Comparison of ENCODE assay signal across 1 cellular context in the genomic region with DNA sequence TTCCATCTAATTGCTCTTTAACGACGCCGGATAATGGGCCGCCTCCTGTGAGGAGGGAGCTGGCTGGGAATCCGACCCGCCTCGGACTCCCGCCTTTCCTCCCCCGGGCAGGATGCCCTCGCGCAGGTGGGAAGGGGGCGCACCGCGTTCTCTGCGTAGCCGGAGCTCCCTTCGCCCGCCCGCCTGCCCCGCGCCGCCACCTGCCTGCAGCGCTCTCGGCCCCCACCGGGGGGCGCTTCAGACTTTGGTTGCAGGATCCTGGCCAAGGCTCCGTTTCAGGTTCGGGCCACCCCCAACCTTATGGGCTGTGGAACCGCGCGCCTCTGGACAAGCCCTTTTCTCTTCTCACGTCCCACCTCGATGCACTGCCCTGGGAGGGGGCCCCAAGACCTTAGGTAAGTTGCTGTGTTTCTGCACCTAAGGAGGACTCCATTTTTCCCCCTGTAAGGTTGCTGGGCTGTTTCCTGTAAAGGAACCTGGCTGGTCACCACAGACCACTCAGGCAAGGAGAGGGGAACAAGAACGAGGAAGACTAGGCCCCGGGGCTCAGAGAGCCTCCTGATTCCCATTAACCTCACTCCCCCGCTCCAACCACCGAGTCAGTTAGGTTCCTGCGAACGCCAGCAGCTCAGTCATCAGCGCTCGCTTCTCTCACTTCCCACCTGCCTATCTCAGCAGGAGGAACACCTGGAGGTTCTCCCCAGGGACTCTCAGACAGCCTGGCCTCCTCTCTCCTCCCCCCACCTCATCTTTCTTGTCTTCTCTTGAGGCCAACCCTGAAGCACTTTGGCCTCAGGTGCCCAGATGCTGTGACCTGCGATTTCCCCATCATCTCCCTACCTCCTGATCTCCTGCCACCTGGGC.
TF ChIP-seq lines count a peak whose summit lies in the region.

No MANE protein-coding gene starts in this region.

TF ChIP-seq in HEK293, 187 proteins besides CTCF, POLR2A, EP300 and RAD21 (continued from another document and continues in another):
- TF ChIP-seq, protein P1, sequence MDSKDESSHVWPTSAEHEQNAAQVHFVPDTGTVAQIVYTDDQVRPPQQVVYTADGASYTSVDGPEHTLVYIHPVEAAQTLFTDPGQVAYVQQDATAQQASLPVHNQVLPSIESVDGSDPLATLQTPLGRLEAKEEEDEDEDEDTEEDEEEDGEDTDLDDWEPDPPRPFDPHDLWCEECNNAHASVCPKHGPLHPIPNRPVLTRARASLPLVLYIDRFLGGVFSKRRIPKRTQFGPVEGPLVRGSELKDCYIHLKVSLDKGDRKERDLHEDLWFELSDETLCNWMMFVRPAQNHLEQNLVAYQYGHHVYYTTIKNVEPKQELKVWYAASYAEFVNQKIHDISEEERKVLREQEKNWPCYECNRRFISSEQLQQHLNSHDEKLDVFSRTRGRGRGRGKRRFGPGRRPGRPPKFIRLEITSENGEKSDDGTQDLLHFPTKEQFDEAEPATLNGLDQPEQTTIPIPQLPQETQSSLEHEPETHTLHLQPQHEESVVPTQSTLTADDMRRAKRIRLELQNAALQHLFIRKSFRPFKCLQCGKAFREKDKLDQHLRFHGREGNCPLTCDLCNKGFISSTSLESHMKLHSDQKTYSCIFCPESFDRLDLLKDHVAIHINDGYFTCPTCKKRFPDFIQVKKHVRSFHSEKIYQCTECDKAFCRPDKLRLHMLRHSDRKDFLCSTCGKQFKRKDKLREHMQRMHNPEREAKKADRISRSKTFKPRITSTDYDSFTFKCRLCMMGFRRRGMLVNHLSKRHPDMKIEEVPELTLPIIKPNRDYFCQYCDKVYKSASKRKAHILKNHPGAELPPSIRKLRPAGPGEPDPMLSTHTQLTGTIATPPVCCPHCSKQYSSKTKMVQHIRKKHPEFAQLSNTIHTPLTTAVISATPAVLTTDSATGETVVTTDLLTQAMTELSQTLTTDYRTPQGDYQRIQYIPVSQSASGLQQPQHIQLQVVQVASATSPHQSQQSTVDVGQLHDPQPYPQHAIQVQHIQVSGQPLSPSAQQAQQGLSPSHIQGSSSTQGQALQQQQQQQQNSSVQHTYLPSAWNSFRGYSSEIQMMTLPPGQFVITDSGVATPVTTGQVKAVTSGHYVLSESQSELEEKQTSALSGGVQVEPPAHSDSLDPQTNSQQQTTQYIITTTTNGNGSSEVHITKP (tag by site-specific recombination; IDR thresholded peaks at IDR 0.05), result peak; percentile 75
- TF ChIP-seq ZNF16 (tag by site-specific recombination; IDR thresholded peaks at IDR 0.05; ENCODE audit: low read depth) (no peak), ZNF629 (tag by site-specific recombination; IDR thresholded peaks at IDR 0.05) (no peak; the same call in 1 of the 2 replicates), ZNF174 (tag by site-specific recombination; IDR thresholded peaks at IDR 0.05) (no peak), ZBTB20 (tag by site-specific recombination; IDR thresholded peaks at IDR 0.05) (no peak), ZNF624 (tag by site-specific recombination; IDR thresholded peaks at IDR 0.05) (no peak), ZBTB8A (tag by site-specific recombination; IDR thresholded peaks at IDR 0.05) (peak; percentile 74), KLF7 (tag by site-specific recombination; IDR thresholded peaks at IDR 0.05; ENCODE audit: borderline replicate concordance) (no peak), ZNF423 (tag by site-specific recombination; IDR thresholded peaks at IDR 0.05) (no peak), RBAK (tag by site-specific recombination; IDR thresholded peaks at IDR 0.05) (no peak), ZNF621 (tag by site-specific recombination; IDR thresholded peaks at IDR 0.05) (no peak), ZNF404 (tag by site-specific recombination; IDR thresholded peaks at IDR 0.05) (no peak), ZNF146 (tag by site-specific recombination; IDR thresholded peaks at IDR 0.05) (no peak), EGR2 (tag by site-specific recombination; IDR thresholded peaks at IDR 0.05; ENCODE audit: low read depth) (peak; percentile 65), ZNF24 (tag by site-specific recombination; IDR thresholded peaks at IDR 0.05) (no peak), SCRT1 (tag by site-specific recombination; IDR thresholded peaks at IDR 0.05; ENCODE audit: borderline replicate concordance) (no peak), ZNF843 (tag by site-specific recombination; IDR thresholded peaks at IDR 0.05) (no peak), ZNF140 (tag by site-specific recombination; IDR thresholded peaks at IDR 0.05) (no peak), ZNF292 (tag by site-specific recombination; IDR thresholded peaks at IDR 0.05; ENCODE audit: borderline replicate concordance, low read depth) (no peak), ZNF354C (tag by site-specific recombination; IDR thresholded peaks at IDR 0.05; ENCODE audit: borderline replicate concordance, low read depth) (no peak), ZNF169 (tag by site-specific recombination; IDR thresholded peaks at IDR 0.05) (no peak), GFI1B (tag by site-specific recombination; IDR thresholded peaks at IDR 0.05) (no peak), ZNF555 (tag by site-specific recombination; conservative IDR thresholded peaks at IDR 0.05) (no peak), ZNF221 (tag by site-specific recombination; IDR thresholded peaks at IDR 0.05; ENCODE audit: borderline replicate concordance) (no peak), GLI4 (tag by site-specific recombination; IDR thresholded peaks at IDR 0.05) (no peak), ZNF37A (tag by site-specific recombination; IDR thresholded peaks at IDR 0.05) (no peak), ZNF658 (tag by site-specific recombination; IDR thresholded peaks at IDR 0.05) (no peak)
- TF ChIP-seq, protein P2, sequence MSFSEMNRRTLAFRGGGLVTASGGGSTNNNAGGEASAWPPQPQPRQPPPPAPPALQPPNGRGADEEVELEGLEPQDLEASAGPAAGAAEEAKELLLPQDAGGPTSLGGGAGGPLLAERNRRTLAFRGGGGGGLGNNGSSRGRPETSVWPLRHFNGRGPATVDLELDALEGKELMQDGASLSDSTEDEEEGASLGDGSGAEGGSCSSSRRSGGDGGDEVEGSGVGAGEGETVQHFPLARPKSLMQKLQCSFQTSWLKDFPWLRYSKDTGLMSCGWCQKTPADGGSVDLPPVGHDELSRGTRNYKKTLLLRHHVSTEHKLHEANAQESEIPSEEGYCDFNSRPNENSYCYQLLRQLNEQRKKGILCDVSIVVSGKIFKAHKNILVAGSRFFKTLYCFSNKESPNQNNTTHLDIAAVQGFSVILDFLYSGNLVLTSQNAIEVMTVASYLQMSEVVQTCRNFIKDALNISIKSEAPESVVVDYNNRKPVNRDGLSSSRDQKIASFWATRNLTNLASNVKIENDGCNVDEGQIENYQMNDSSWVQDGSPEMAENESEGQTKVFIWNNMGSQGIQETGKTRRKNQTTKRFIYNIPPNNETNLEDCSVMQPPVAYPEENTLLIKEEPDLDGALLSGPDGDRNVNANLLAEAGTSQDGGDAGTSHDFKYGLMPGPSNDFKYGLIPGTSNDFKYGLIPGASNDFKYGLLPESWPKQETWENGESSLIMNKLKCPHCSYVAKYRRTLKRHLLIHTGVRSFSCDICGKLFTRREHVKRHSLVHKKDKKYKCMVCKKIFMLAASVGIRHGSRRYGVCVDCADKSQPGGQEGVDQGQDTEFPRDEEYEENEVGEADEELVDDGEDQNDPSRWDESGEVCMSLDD (tag by site-specific recombination; IDR thresholded peaks at IDR 0.05), result no peak
- TF ChIP-seq, protein P3, sequence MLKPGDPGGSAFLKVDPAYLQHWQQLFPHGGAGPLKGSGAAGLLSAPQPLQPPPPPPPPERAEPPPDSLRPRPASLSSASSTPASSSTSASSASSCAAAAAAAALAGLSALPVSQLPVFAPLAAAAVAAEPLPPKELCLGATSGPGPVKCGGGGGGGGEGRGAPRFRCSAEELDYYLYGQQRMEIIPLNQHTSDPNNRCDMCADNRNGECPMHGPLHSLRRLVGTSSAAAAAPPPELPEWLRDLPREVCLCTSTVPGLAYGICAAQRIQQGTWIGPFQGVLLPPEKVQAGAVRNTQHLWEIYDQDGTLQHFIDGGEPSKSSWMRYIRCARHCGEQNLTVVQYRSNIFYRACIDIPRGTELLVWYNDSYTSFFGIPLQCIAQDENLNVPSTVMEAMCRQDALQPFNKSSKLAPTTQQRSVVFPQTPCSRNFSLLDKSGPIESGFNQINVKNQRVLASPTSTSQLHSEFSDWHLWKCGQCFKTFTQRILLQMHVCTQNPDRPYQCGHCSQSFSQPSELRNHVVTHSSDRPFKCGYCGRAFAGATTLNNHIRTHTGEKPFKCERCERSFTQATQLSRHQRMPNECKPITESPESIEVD (tag by site-specific recombination; IDR thresholded peaks at IDR 0.05), result no peak
- TF ChIP-seq, protein P4, sequence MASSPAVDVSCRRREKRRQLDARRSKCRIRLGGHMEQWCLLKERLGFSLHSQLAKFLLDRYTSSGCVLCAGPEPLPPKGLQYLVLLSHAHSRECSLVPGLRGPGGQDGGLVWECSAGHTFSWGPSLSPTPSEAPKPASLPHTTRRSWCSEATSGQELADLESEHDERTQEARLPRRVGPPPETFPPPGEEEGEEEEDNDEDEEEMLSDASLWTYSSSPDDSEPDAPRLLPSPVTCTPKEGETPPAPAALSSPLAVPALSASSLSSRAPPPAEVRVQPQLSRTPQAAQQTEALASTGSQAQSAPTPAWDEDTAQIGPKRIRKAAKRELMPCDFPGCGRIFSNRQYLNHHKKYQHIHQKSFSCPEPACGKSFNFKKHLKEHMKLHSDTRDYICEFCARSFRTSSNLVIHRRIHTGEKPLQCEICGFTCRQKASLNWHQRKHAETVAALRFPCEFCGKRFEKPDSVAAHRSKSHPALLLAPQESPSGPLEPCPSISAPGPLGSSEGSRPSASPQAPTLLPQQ (tag by site-specific recombination; IDR thresholded peaks at IDR 0.05), result 0 out of 2 replicates have a peak, but pooled peaks have one; percentile 46
- TF ChIP-seq, protein P5, sequence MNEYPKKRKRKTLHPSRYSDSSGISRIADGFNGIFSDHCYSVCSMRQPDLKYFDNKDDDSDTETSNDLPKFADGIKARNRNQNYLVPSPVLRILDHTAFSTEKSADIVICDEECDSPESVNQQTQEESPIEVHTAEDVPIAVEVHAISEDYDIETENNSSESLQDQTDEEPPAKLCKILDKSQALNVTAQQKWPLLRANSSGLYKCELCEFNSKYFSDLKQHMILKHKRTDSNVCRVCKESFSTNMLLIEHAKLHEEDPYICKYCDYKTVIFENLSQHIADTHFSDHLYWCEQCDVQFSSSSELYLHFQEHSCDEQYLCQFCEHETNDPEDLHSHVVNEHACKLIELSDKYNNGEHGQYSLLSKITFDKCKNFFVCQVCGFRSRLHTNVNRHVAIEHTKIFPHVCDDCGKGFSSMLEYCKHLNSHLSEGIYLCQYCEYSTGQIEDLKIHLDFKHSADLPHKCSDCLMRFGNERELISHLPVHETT (tag by site-specific recombination; IDR thresholded peaks at IDR 0.05), result no peak
- TF ChIP-seq, protein P6, sequence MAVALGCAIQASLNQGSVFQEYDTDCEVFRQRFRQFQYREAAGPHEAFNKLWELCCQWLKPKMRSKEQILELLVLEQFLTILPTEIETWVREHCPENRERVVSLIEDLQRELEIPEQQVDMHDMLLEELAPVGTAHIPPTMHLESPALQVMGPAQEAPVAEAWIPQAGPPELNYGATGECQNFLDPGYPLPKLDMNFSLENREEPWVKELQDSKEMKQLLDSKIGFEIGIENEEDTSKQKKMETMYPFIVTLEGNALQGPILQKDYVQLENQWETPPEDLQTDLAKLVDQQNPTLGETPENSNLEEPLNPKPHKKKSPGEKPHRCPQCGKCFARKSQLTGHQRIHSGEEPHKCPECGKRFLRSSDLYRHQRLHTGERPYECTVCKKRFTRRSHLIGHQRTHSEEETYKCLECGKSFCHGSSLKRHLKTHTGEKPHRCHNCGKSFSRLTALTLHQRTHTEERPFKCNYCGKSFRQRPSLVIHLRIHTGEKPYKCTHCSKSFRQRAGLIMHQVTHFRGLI (tag by site-specific recombination; IDR thresholded peaks at IDR 0.05), result no peak
- TF ChIP-seq, protein P7, sequence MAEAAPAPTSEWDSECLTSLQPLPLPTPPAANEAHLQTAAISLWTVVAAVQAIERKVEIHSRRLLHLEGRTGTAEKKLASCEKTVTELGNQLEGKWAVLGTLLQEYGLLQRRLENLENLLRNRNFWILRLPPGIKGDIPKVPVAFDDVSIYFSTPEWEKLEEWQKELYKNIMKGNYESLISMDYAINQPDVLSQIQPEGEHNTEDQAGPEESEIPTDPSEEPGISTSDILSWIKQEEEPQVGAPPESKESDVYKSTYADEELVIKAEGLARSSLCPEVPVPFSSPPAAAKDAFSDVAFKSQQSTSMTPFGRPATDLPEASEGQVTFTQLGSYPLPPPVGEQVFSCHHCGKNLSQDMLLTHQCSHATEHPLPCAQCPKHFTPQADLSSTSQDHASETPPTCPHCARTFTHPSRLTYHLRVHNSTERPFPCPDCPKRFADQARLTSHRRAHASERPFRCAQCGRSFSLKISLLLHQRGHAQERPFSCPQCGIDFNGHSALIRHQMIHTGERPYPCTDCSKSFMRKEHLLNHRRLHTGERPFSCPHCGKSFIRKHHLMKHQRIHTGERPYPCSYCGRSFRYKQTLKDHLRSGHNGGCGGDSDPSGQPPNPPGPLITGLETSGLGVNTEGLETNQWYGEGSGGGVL (tag by site-specific recombination; IDR thresholded peaks at IDR 0.05), result peak; percentile 73
- TF ChIP-seq, protein P8, sequence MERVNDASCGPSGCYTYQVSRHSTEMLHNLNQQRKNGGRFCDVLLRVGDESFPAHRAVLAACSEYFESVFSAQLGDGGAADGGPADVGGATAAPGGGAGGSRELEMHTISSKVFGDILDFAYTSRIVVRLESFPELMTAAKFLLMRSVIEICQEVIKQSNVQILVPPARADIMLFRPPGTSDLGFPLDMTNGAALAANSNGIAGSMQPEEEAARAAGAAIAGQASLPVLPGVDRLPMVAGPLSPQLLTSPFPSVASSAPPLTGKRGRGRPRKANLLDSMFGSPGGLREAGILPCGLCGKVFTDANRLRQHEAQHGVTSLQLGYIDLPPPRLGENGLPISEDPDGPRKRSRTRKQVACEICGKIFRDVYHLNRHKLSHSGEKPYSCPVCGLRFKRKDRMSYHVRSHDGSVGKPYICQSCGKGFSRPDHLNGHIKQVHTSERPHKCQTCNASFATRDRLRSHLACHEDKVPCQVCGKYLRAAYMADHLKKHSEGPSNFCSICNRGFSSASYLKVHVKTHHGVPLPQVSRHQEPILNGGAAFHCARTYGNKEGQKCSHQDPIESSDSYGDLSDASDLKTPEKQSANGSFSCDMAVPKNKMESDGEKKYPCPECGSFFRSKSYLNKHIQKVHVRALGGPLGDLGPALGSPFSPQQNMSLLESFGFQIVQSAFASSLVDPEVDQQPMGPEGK (tag by site-specific recombination; IDR thresholded peaks at IDR 0.05), result peak; percentile 85
- TF ChIP-seq, protein P9, sequence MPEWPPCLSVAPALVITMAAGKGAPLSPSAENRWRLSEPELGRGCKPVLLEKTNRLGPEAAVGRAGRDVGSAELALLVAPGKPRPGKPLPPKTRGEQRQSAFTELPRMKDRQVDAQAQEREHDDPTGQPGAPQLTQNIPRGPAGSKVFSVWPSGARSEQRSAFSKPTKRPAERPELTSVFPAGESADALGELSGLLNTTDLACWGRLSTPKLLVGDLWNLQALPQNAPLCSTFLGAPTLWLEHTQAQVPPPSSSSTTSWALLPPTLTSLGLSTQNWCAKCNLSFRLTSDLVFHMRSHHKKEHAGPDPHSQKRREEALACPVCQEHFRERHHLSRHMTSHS (tag by site-specific recombination; IDR thresholded peaks at IDR 0.05), result no peak
